21 cellular contexts compared by ENCODE assay signal in the genomic region with DNA sequence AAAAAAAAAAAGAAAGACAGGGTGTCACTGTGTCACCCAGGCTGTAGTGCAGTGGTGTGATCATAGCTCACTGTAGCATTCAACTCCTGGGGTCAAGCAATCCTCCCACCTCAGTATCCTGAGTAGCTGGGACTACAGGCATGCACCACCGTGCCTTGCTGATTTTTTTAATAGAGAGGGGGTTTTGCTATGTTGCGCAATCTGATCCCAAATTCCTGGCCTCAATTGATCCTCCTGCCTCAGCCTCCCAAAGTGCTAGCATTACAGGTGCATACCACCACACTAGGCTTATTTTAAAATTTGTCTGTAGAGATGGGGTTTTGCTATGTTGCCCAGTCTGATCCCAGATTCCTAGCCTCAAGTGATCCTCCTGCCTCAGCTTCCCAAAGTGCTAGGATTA.
DNase-seq lines count a peak whose midpoint lies in the region; ATAC-seq, FAIRE-seq and TF ChIP-seq lines count a peak whose summit lies in the region.
"Had no signal": no experiment of that assay in that cellular context is flagged by ENCODE, and none has a peak within 500 bp of the region (broad histone marks: within the 10 kb centered on the region; RNA-seq: fewer than 3 reads in every experiment).

No MANE protein-coding gene starts in this region.

- H3K36me3 ChIP-seq in HepG2 (replicated peaks in 1 of 2; ENCODE audit: control insufficient read depth in 1 of 2, insufficient read depth in 2 of 2, low read length in 2 of 2) (no peaks in the 10 kb centered on the region), right lobe of liver (no peaks in the 10 kb centered on the region), K562 (ENCODE audit: control insufficient read depth, insufficient read depth, low read length) (no peaks in the 10 kb centered on the region), neuronal stem cell (replicated peaks in 1 of 2; ENCODE audit: control insufficient read depth in 2 of 2, insufficient read depth in 2 of 2, low read length in 2 of 2) (no peaks in the 10 kb centered on the region)
- H3K36me3 ChIP-seq: BLaER1, HAP-1 had no signal

- BruUV-seq in HepG2 (replicated peaks; lab: Mats Ljungman, UMichigan) (no TSS peak), K562 (replicated peaks; lab: Mats Ljungman, UMichigan) (no TSS peak)

- no peak overlapping the region for H3K4ac ChIP-seq in neuronal stem cell (ENCODE audit: low read length)

- H2BK5ac ChIP-seq in neuronal stem cell (ENCODE audit: low read length), result no peak overlapping the region

- H3K9ac ChIP-seq in HepG2 (ENCODE audit: insufficient read depth, low read depth, low read length), result no peak overlapping the region
- H3K9ac ChIP-seq in K562 (ENCODE audit: insufficient read depth in 1 of 2, low read depth in 2 of 2, low read length in 2 of 2), result no peak overlapping the region
- no peak overlapping the region for H3K9ac ChIP-seq in neuronal stem cell (ENCODE audit: low read depth, low read length, poor library complexity)
- H3K9ac ChIP-seq: BLaER1 had no signal

- intact Hi-C loops in HepG2 (cut with micrococcal nuclease; ENCODE audit: unreplicated experiment) (no loop called here), right lobe of liver (cut with DNase I) (no loop called here), K562 (cut with micrococcal nuclease) (no loop called here)

- H3K27me3 ChIP-seq in HepG2 (ENCODE audit: control insufficient read depth in 1 of 2, insufficient read depth in 2 of 2, low read length in 2 of 2) (peaks cover 1 to 10% of the 10 kb centered on the region in 2 experiments; a peak in 3 of 5 replicates), right lobe of liver (no peaks in the 10 kb centered on the region), K562 (ENCODE audit: control insufficient read depth in 2 of 2, insufficient read depth in 2 of 2, low read length in 2 of 2) (peaks cover 17 to 45% of the 10 kb centered on the region in 2 experiments; a peak in 4 of 5 replicates), neuronal stem cell (ENCODE audit: control insufficient read depth in 3 of 3, insufficient read depth in 3 of 3, low read depth in 1 of 3, low read length in 3 of 3) (no peaks in the 10 kb centered on the region), foreskin keratinocyte (no peaks in the 10 kb centered on the region)
- H3K27me3 ChIP-seq: BLaER1 had no signal

- H4K20me1 ChIP-seq in HepG2 (ENCODE audit: insufficient read depth, low read length), result no peaks in the 10 kb centered on the region
- no peaks in the 10 kb centered on the region; the same call in 1 of the 2 replicates for H4K20me1 ChIP-seq in K562 (replicated peaks; ENCODE audit: control insufficient read depth, insufficient read depth, low read length)
- H4K20me1 ChIP-seq: BLaER1 had no signal

- no peak for ATAC-seq in HepG2
- no peak for ATAC-seq in right lobe of liver
- no peak for ATAC-seq in K562
- no peak for ATAC-seq in foreskin keratinocyte
- ATAC-seq: CD8-positive, alpha-beta T cell; GM12878; GM23338 had no signal

- in situ Hi-C loops in HepG2 (cut with HindIII; ENCODE audit: extremely low pct_ligation_motif_present, low pct_unique_long_range_greater_than_20kb) (no loop called here), K562 (cut with MboI) (no loop called here)

- 45% methylated on average over 2 of the region's 2 CpGs for WGBS in HepG2 (ENCODE audit: low lambda C conversion rate)
- no CpG with 5 or more reads among the region's 2 CpGs for WGBS in right lobe of liver (ENCODE audit: insufficient coverage, low coverage, low lambda C conversion rate, missing lambda C conversion rate)
- 50% methylated on average over 2 of the region's 2 CpGs for WGBS in K562 (ENCODE audit: insufficient coverage, low coverage, missing lambda C conversion rate)
- no CpG with 5 or more reads among the region's 2 CpGs for WGBS in neuronal stem cell (ENCODE audit: extremely low coverage in 2 of 2, insufficient read length in 2 of 2, insufficient replicate concordance in 1 of 2), 2 donors

- no peak overlapping the region for H3K18ac ChIP-seq in neuronal stem cell (ENCODE audit: low read length)

- H2AK5ac ChIP-seq in neuronal stem cell (ENCODE audit: low read depth, low read length), result no peak overlapping the region

- H3K79me1 ChIP-seq in neuronal stem cell (ENCODE audit: low read depth, low read length), result no peaks in the 10 kb centered on the region

- no peak overlapping the region for H2BK15ac ChIP-seq in neuronal stem cell (ENCODE audit: low read length)

- TF ChIP-seq CTCF in HepG2 (CRISPR knock-in tag; IDR thresholded peaks at IDR 0.05) (no peak), right lobe of liver (IDR thresholded peaks at IDR 0.05) (no peak), K562 (IDR thresholded peaks at IDR 0.05 in 2 of 3, conservative IDR thresholded peaks at IDR 0.05 in 1 of 3; ENCODE audit: insufficient read depth in 2 of 3, low read depth in 1 of 3, low read length in 3 of 3) (no peak), foreskin keratinocyte (conservative IDR thresholded peaks at IDR 0.05) (no peak)

- TF ChIP-seq EP300 in HepG2 (IDR thresholded peaks at IDR 0.05; ENCODE audit: low read depth in 2 of 2, low read length in 2 of 2) (no peak), HepG2 (CRISPR knock-in tag; IDR thresholded peaks at IDR 0.05; ENCODE audit: borderline replicate concordance) (no peak), K562 (IDR thresholded peaks at IDR 0.05; ENCODE audit: low read length) (no peak)

- H2BK120ac ChIP-seq in neuronal stem cell (ENCODE audit: low read depth, low read length), result peak overlapping the region; percentile 63

- H3K23ac ChIP-seq in neuronal stem cell (ENCODE audit: low read depth, low read length, poor library complexity), result no peak overlapping the region

- POLR2A ChIA-PET in HepG2 (lab: Yijun Ruan, JAX), result no interaction called here
- POLR2A ChIA-PET in K562 (lab: Yijun Ruan, JAX), result no interaction called here

- no peak overlapping the region for H3K14ac ChIP-seq in neuronal stem cell (ENCODE audit: low read length)

- CTCF ChIA-PET in HepG2 (lab: Yijun Ruan, JAX; ENCODE audit: low intra/inter-chr PET ratio, low total read pairs), result no interaction called here
- CTCF ChIA-PET in K562 (lab: Yijun Ruan, JAX; ENCODE audit: low intra/inter-chr PET ratio), result no interaction called here

- H3K79me2 ChIP-seq in HepG2 (ENCODE audit: insufficient read depth, low read length), result no peaks in the 10 kb centered on the region
- no peaks in the 10 kb centered on the region for H3K79me2 ChIP-seq in K562 (ENCODE audit: control insufficient read depth, insufficient read depth, low read length)

- DNase-seq in HepG2 (ENCODE audit: low spot score) (no peak), right lobe of liver (no peak), K562 (ENCODE audit: extremely low read depth in 1 of 4, low spot score in 3 of 4) (no peak), neuronal stem cell (ENCODE audit: low spot score) (no peak), foreskin keratinocyte (no peak), 8988T (no peak)
- DNase-seq: CD4-positive, CD25-positive, alpha-beta regulatory T cell; CD8-positive, alpha-beta T cell; DMS 273 treated with DMSO at 0.1 percent for 48 hours; DMS79; EL; GDM1; HFFc6 had no signal

- FAIRE-seq in HepG2 (lab: Jason Lieb, UNC) (no peak), K562 (lab: Jason Lieb, UNC) (no peak)
- FAIRE-seq: D721Med, GM12878, GM18507, H54 had no signal

- H3K4me1 ChIP-seq in HepG2 (ENCODE audit: insufficient read depth, low read length) (no peaks in the 10 kb centered on the region), right lobe of liver (no peaks in the 10 kb centered on the region), K562 (replicated peaks in 1 of 2; ENCODE audit: control insufficient read depth in 2 of 2, insufficient read depth in 2 of 2, low read length in 2 of 2) (peaks cover 0 to 2% of the 10 kb centered on the region in 2 experiments; a peak in 1 of 5 replicates), neuronal stem cell (ENCODE audit: control insufficient read depth in 2 of 2, insufficient read depth in 1 of 2, low read depth in 1 of 2, low read length in 2 of 2) (peaks cover 0 to 6% of the 10 kb centered on the region in 2 donors), foreskin keratinocyte (peaks cover 10% of the 10 kb centered on the region)
- H3K4me1 ChIP-seq: HAP-1 had no signal

- no peak overlapping the region for H4K91ac ChIP-seq in neuronal stem cell (ENCODE audit: low read depth, low read length, poor library complexity)

- H3K27ac ChIP-seq in HepG2 (ENCODE audit: extremely low read length, insufficient read depth, low read length) (no peak overlapping the region), right lobe of liver (no peak overlapping the region), K562 (ENCODE audit: extremely low read depth, low read depth, low read length) (no peak overlapping the region), neuronal stem cell (replicated peaks; ENCODE audit: low read length) (no peak overlapping the region), foreskin keratinocyte (no peak overlapping the region)
- H3K27ac ChIP-seq: BLaER1, C4-2B had no signal

- H3K9me1 ChIP-seq in K562 (ENCODE audit: control insufficient read depth, insufficient read depth, low read length), result no peaks in the 10 kb centered on the region

- H2AFZ ChIP-seq in HepG2 (ENCODE audit: low read length) (no peak overlapping the region), K562 (ENCODE audit: low read depth, low read length) (no peak overlapping the region), neuronal stem cell (ENCODE audit: low read length) (no peak overlapping the region)
- H2AFZ ChIP-seq: GM23338 had no signal

- H4K8ac ChIP-seq in neuronal stem cell (ENCODE audit: low read depth, low read length), result no peak overlapping the region

- H3K4me3 ChIP-seq in HepG2 (replicated peaks in 1 of 3; ENCODE audit: insufficient read depth in 1 of 3, low read depth in 2 of 3, low read length in 3 of 3) (no peak overlapping the region), right lobe of liver (no peak overlapping the region), K562 (no peak overlapping the region), neuronal stem cell (ENCODE audit: low read length in 2 of 2) (no peak overlapping the region)
- H3K4me3 ChIP-seq: BLaER1, GM12878, GM23338, HAP-1 had no signal

- H3K4me2 ChIP-seq in HepG2 (ENCODE audit: low read depth, low read length) (no peak overlapping the region), K562 (ENCODE audit: insufficient read depth, low read length) (no peak overlapping the region), neuronal stem cell (ENCODE audit: insufficient read depth, low read length, poor library complexity, severe bottlenecking) (no peak overlapping the region)
- H3K4me2 ChIP-seq: BLaER1, GM23338 had no signal

- no peak overlapping the region for H2BK12ac ChIP-seq in neuronal stem cell (ENCODE audit: low read length)

- no peaks in the 10 kb centered on the region for H3K9me3 ChIP-seq in HepG2 (ENCODE audit: low read length)
- H3K9me3 ChIP-seq in right lobe of liver, result no peaks in the 10 kb centered on the region
- H3K9me3 ChIP-seq in K562 (replicated peaks; ENCODE audit: control insufficient read depth, insufficient read depth, low read depth, low read length), result no peaks in the 10 kb centered on the region
- no peaks in the 10 kb centered on the region for H3K9me3 ChIP-seq in neuronal stem cell (replicated peaks in 1 of 2; ENCODE audit: control insufficient read depth in 2 of 2, insufficient read depth in 1 of 2, low read depth in 1 of 2, low read length in 2 of 2)
- H3K9me3 ChIP-seq: BLaER1, HAP-1 had no signal

- TF ChIP-seq POLR2A in HepG2 (IDR thresholded peaks at IDR 0.05; ENCODE audit: insufficient read depth in 1 of 2, low read depth in 2 of 2, low read length in 2 of 2) (no peak), right lobe of liver (IDR thresholded peaks at IDR 0.05) (no peak), K562 (conservative IDR thresholded peaks at IDR 0.05) (no peak)

- no peak for TF ChIP-seq RAD21 in HepG2 (CRISPR knock-in tag; IDR thresholded peaks at IDR 0.05)
- TF ChIP-seq RAD21 in K562 (CRISPR knock-in tag; conservative IDR thresholded peaks at IDR 0.05 in 1 of 2, IDR thresholded peaks at IDR 0.05 in 1 of 2), result no peak
